ENCODE assay signal across 9 cellular contexts in the genomic region with DNA sequence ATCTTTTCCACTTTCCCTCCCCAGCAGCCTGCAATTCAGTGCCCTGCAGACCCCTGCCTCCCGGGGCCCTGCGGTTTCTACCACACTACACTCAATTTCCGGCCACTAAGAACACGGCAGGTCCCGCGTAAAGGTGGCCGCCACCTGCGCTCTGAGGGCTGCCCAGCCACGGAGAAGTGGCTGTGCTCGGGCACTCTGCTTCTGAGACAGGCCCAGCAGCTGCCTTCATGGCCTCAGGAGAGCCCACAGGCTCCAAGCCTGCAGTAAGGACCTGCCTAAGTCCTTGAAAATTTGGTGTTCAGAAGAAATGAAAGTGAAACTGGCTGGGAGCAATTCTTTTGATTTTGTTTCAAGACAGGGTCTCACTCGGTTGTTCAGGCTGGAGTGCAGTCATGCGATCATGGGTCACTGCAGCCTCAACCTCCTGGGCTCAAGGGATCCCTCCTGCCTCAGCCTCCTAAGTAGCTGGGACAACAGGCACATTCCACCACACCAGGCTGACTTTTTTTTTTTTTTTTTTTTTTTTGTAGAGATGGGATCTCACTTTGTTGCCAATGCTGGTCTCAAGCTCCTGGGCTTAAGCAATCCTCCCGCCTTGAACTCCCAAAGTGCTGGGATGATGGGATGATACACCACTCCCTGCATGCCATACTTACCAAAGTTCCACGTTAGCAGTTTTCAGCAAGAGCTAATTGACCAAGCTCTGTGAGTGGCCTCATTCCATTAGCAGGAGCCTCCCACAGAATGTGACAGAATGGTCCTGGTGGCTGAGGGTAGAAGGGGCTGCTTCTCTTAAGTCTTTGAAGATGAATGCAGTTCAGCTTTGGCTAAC. TPM values are rescaled to one million over a fixed set of nuclear protein-coding genes. Genes with fewer than 3 reads are reported as not detected.
DNase-seq lines count a peak whose midpoint lies in the region; ATAC-seq, FAIRE-seq and TF ChIP-seq lines count a peak whose summit lies in the region.
"Had no signal": no experiment of that assay in that cellular context is flagged by ENCODE, and none has a peak within 500 bp of the region (broad histone marks: within the 10 kb centered on the region; RNA-seq: fewer than 3 reads in every experiment).

No MANE protein-coding gene starts in this region.

- POLR2A ChIA-PET in K562 (lab: Yijun Ruan, JAX), result no interaction called here

- TF ChIP-seq POLR2A in K562 (conservative IDR thresholded peaks at IDR 0.05) (no peak), body of pancreas (IDR thresholded peaks at IDR 0.05) (no peak)

- BruUV-seq in K562 (replicated peaks; lab: Mats Ljungman, UMichigan), result no TSS peak

- in situ Hi-C loops in GM13976 (cut with MboI; ENCODE audit: low sequenced_read_pairs, unreplicated experiment) (no loop called here), K562 (cut with MboI) (no loop called here)

- no peak for TF ChIP-seq RAD21 in K562 (CRISPR knock-in tag; conservative IDR thresholded peaks at IDR 0.05 in 1 of 2, IDR thresholded peaks at IDR 0.05 in 1 of 2)

- CTCF ChIA-PET in K562 (lab: Yijun Ruan, JAX; ENCODE audit: low intra/inter-chr PET ratio), result no interaction called here

- peak overlapping the region; percentile 46 for H3K4me2 ChIP-seq in K562 (ENCODE audit: insufficient read depth, low read length)

- no peaks in the 10 kb centered on the region for H3K9me1 ChIP-seq in K562 (ENCODE audit: control insufficient read depth, insufficient read depth, low read length)

- H4K20me1 ChIP-seq in K562 (replicated peaks; ENCODE audit: control insufficient read depth, insufficient read depth, low read length), result no peaks in the 10 kb centered on the region

- H3K79me2 ChIP-seq in K562 (ENCODE audit: control insufficient read depth, insufficient read depth, low read length), result no peaks in the 10 kb centered on the region

- 10% methylated on average over 13 of the region's 14 CpGs for WGBS in K562 (ENCODE audit: insufficient coverage, low coverage, missing lambda C conversion rate)
- 54 to 72% (median 64%) methylated on average over 14 of the region's 14 CpGs for WGBS in small intestine, 3 donors
- WGBS in body of pancreas, 2 donors, result 80% methylated on average over 6 to 14 of the region's 14 CpGs

- intact Hi-C loops in K562 (cut with micrococcal nuclease), result no loop called here
- intact Hi-C loops in body of pancreas (cut with DNase I), result no loop called here

- DNase-seq in GM13976 (ENCODE audit: low spot score) (peak; percentile 67), M059J (ENCODE audit: low read depth) (peak; percentile 31), K562 (ENCODE audit: extremely low read depth in 1 of 4, low spot score in 3 of 4) (no peak), small intestine (peak; percentile 15), retina (no peak), body of pancreas (no peak)
- DNase-seq: caudate nucleus had no signal

- no peaks in the 10 kb centered on the region for H3K36me3 ChIP-seq in K562 (ENCODE audit: control insufficient read depth, insufficient read depth, low read length)
- no peaks in the 10 kb centered on the region for H3K36me3 ChIP-seq in small intestine (ENCODE audit: control insufficient read depth in 2 of 2, insufficient read depth in 2 of 2, low read length in 2 of 2)
- no peaks in the 10 kb centered on the region for H3K36me3 ChIP-seq in body of pancreas (replicated peaks in 1 of 2; ENCODE audit: insufficient read depth in 1 of 2, low read depth in 2 of 2)
- H3K36me3 ChIP-seq: SJSA1 had no signal

- FAIRE-seq in K562 (lab: Jason Lieb, UNC), result no peak
- FAIRE-seq in small intestine (lab: Jason Lieb, UNC), result no peak

- no peak overlapping the region for H3K9ac ChIP-seq in K562 (ENCODE audit: insufficient read depth in 1 of 2, low read depth in 2 of 2, low read length in 2 of 2)

- H3K4me1 ChIP-seq in K562 (replicated peaks in 1 of 2; ENCODE audit: control insufficient read depth in 2 of 2, insufficient read depth in 2 of 2, low read length in 2 of 2) (peaks cover 0 to 6% of the 10 kb centered on the region in 2 experiments; a peak in 1 of 5 replicates), small intestine (ENCODE audit: control insufficient read depth in 2 of 2, insufficient read depth in 1 of 2, low read depth in 1 of 2, low read length in 1 of 2) (peaks cover 0 to 4% of the 10 kb centered on the region in 2 donors), body of pancreas (peaks cover 19% of the 10 kb centered on the region)

- H2AFZ ChIP-seq in K562 (ENCODE audit: low read depth, low read length), result peak overlapping the region; percentile 14; the same call in 1 of the 2 replicates

- H3K27ac ChIP-seq in K562 (ENCODE audit: extremely low read depth, low read depth, low read length), result no peak overlapping the region
- no peak overlapping the region for H3K27ac ChIP-seq in small intestine (ENCODE audit: low read depth in 1 of 2, low read length in 1 of 2)
- no peak overlapping the region for H3K27ac ChIP-seq in body of pancreas
- H3K27ac ChIP-seq: SJSA1 had no signal

- no peaks in the 10 kb centered on the region for H3K9me3 ChIP-seq in K562 (replicated peaks; ENCODE audit: control insufficient read depth, insufficient read depth, low read depth, low read length)
- H3K9me3 ChIP-seq in small intestine (ENCODE audit: control insufficient read depth, low read depth), result no peaks in the 10 kb centered on the region
- no peaks in the 10 kb centered on the region for H3K9me3 ChIP-seq in body of pancreas
- H3K9me3 ChIP-seq: SJSA1 had no signal

- ATAC-seq in K562 (no peak), body of pancreas (no peak), HG03108 (IDR thresholded peaks at IDR 0.05; ENCODE audit: unreplicated experiment) (no peak)

- no peak for TF ChIP-seq EP300 in K562 (IDR thresholded peaks at IDR 0.05; ENCODE audit: low read length)

- H3K27me3 ChIP-seq in K562 (ENCODE audit: control insufficient read depth in 2 of 2, insufficient read depth in 2 of 2, low read length in 2 of 2) (peaks cover 0 to 5% of the 10 kb centered on the region in 2 experiments; a peak in 1 of 5 replicates), small intestine (ENCODE audit: control insufficient read depth in 2 of 2, insufficient read depth in 2 of 2, low read length in 2 of 2) (no peaks in the 10 kb centered on the region), body of pancreas (no peaks in the 10 kb centered on the region)
- H3K27me3 ChIP-seq: SJSA1 had no signal

- H3K4me3 ChIP-seq in K562 (no peak overlapping the region), small intestine (ENCODE audit: low read depth in 1 of 2, low read length in 2 of 2) (peak overlapping the region in 1 of 2 donors; percentile 8), body of pancreas (no peak overlapping the region)
- H3K4me3 ChIP-seq: SJSA1 had no signal

- TF ChIP-seq CTCF in GM13976 (IDR thresholded peaks at IDR 0.05; ENCODE audit: borderline replicate concordance, control extremely low read depth, extremely low read depth, insufficient read depth, missing control alignments) (no peak), K562 (IDR thresholded peaks at IDR 0.05 in 2 of 3, conservative IDR thresholded peaks at IDR 0.05 in 1 of 3; ENCODE audit: insufficient read depth in 2 of 3, low read depth in 1 of 3, low read length in 3 of 3) (no peak), body of pancreas (IDR thresholded peaks at IDR 0.05) (no peak)

TF ChIP-seq in K562, 482 proteins besides CTCF, POLR2A, EP300 and RAD21:
- 0 out of 2 replicates have a peak, but pooled peaks have one; percentile 18 for TF ChIP-seq ZNF384 (IDR thresholded peaks at IDR 0.05; ENCODE audit: low read depth, low read length)
- TF ChIP-seq TFAM (CRISPR knock-in tag; conservative IDR thresholded peaks at IDR 0.05), result no peak

RNA-seq across cellular contexts. Expression of a gene that starts 14.6 kb away (rescaled TPM):
- 0.59 and 1.5 TPM in 2 replicates for total RNA-seq in M059J (2014; rRNA removed; shearing (Covaris generic))
- total RNA-seq in K562 (2011; cell fraction: chromatin; rRNA removed; ENCODE audit: low replicate concordance), result not detected in 2 replicates
- not detected in 2 replicates for total RNA-seq in K562 (2011; cell fraction: nucleolus; rRNA removed)
- total RNA-seq in K562 (2011; cell fraction: nucleoplasm; rRNA removed), result not detected in 2 replicates
- total RNA-seq in K562 (2014; rRNA removed) (not detected in 2 replicates), K562 (2014; rRNA removed; fragmentation: Illumina TruSeq; extraction: Trizol) (not detected in 2 replicates), K562 (2015; rRNA removed; fragmentation: Illumina TruSeq; extraction: Trizol) (not detected in 2 replicates), K562 (2021) (not detected in 2 replicates), body of pancreas (under 1 TPM in 1 of 2 donors, not detected in 1; 0.52 TPM)
- polyA plus RNA-seq in K562 (2011; rRNA removed) (not detected in 2 replicates), K562 (2014; fragmentation: Illumina TruSeq; extraction: Trizol) (not detected in 2 replicates), K562 (2014; fragmentation: Nextera tagmentation; extraction: Ambion mirVana) (not detected), K562 (2014; rRNA removed) (0.03 TPM in 1 of 2 replicates, not detected in the other), small intestine (not detected)
- polyA plus RNA-seq in K562 (2011; cell fraction: cytosol; rRNA removed), result not detected in 2 replicates
- not detected in 2 replicates for polyA plus RNA-seq in K562 (2011; cell fraction: nucleus; rRNA removed)
- not detected in 2 replicates for polyA plus RNA-seq in K562 (2012)
- not detected in 2 replicates for polyA minus RNA-seq in K562 (2011; rRNA and poly(A)+ RNA removed)
- not detected in 2 replicates for polyA minus RNA-seq in K562 (2011; cell fraction: cytosol; rRNA and poly(A)+ RNA removed)
- not detected in 2 replicates for polyA minus RNA-seq in K562 (2011; cell fraction: nucleus; rRNA and poly(A)+ RNA removed)

RNA-seq across cellular contexts. Expression of a gene that starts 42.6 kb away (rescaled TPM):
- not detected in 2 replicates for total RNA-seq in M059J (2014; rRNA removed; shearing (Covaris generic))
- not detected in 2 replicates for total RNA-seq in K562 (2011; cell fraction: chromatin; rRNA removed; ENCODE audit: low replicate concordance)
- not detected in 2 replicates for total RNA-seq in K562 (2011; cell fraction: nucleolus; rRNA removed)
- not detected in 2 replicates for total RNA-seq in K562 (2011; cell fraction: nucleoplasm; rRNA removed)
- total RNA-seq in K562 (2014; rRNA removed) (not detected in 2 replicates), K562 (2014; rRNA removed; fragmentation: Illumina TruSeq; extraction: Trizol) (not detected in 2 replicates), K562 (2015; rRNA removed; fragmentation: Illumina TruSeq; extraction: Trizol) (not detected in 2 replicates), K562 (2021) (not detected in 2 replicates), body of pancreas (not detected)
- polyA plus RNA-seq in K562 (2011; rRNA removed) (not detected in 2 replicates), K562 (2014; fragmentation: Illumina TruSeq; extraction: Trizol) (not detected in 2 replicates), K562 (2014; fragmentation: Nextera tagmentation; extraction: Ambion mirVana) (not detected), K562 (2014; rRNA removed) (not detected in 2 replicates), small intestine (under 1 TPM in 1 of 3 donors, not detected in 2; 0.01 TPM)
- polyA plus RNA-seq in K562 (2011; cell fraction: cytosol; rRNA removed), result not detected in 2 replicates
- polyA plus RNA-seq in K562 (2011; cell fraction: nucleus; rRNA removed), result not detected in 2 replicates
- not detected in 2 replicates for polyA plus RNA-seq in K562 (2012)
- polyA minus RNA-seq in K562 (2011; rRNA and poly(A)+ RNA removed), result not detected in 2 replicates
- polyA minus RNA-seq in K562 (2011; cell fraction: cytosol; rRNA and poly(A)+ RNA removed), result not detected in 2 replicates
- polyA minus RNA-seq in K562 (2011; cell fraction: nucleus; rRNA and poly(A)+ RNA removed), result not detected in 2 replicates

Comparison
In these comparisons a context has a peak if more than half of its experiments do, and no peak if none do; other contexts are left out.
1. DNase-seq: peak in GM13976 (single experiment), M059J (single experiment) and small intestine (single experiment); none in K562 (0 of 4), retina (single experiment) and body of pancreas (0 of 4).